In genomic region chr21:42974832-42975820, GRCh38 we compare ENCODE assay signal across 8 cellular contexts. TPM values are rescaled to one million over a fixed set of nuclear protein-coding genes. Genes with fewer than 3 reads are reported as not detected.
A peak's percentile ranks its signal among the peaks of the same experiment; 100 is the strongest.
DNase-seq lines count a peak whose midpoint lies in the region; ATAC-seq, FAIRE-seq and TF ChIP-seq lines count a peak whose summit lies in the region.

No MANE protein-coding gene starts in this region.

- peak overlapping the region; percentile 98 for H3K18ac ChIP-seq in H1 (ENCODE audit: extremely low read depth, low read length)

- H3K9ac ChIP-seq in BLaER1 treated with 17β-estradiol and CSF1 and Interleukin-3, amounts not matched to agents 10 nM and 100 nM = peak overlapping the region; percentile 89 to 97 (median 96)
- H3K9ac ChIP-seq in H1 (replicated peaks in 1 of 4; ENCODE audit: extremely low read depth in 1 of 4, low read depth in 3 of 4, low read length in 3 of 4) = peak overlapping the region; percentile 80 to 89 (median 85)

- H3K14ac ChIP-seq in H1 (ENCODE audit: insufficient read length) = no peak overlapping the region

- peak overlapping the region; percentile 74 for H3K56ac ChIP-seq in H1 (replicated peaks; ENCODE audit: insufficient read length, low read depth, low read length)

- H2BK12ac ChIP-seq in H1 (ENCODE audit: low read depth, low read length) = no peak overlapping the region; the same call in 1 of the 2 replicates

- H4K91ac ChIP-seq in H1 (replicated peaks; ENCODE audit: insufficient read length, low read length) = peak overlapping the region; percentile 96

- DNase-seq in GM19238 (ENCODE audit: insufficient read length, low spot score) = peak; percentile 76
- peak; percentile 38 for DNase-seq in NCI-H774 (lab: John Stamatoyannopoulos, UW)
- peak; percentile 46 to 53 for DNase-seq in activated CD8-positive, alpha-beta memory T cell treated with anti-CD3 and anti-CD28 coated beads for 4 hours (ENCODE audit: low read depth in 2 of 2)
- no peak for DNase-seq in H1 (ENCODE audit: low read depth in 1 of 2, low spot score in 2 of 2)
- peak; percentile 41 to 50 for DNase-seq in stimulated activated CD8-positive, alpha-beta memory T cell treated with anti-CD3 and anti-CD28 coated beads, Interleukin-2, amount 100 ng/mL, for 1 hour (ENCODE audit: low read depth in 2 of 2)

- H3K23me2 ChIP-seq in H1 (ENCODE audit: low read depth, low read length) = peaks cover 2% of the 10 kb centered on the region; the same call in 1 of the 2 replicates

- no peak for TF ChIP-seq EP300 in H1 (IDR thresholded peaks at IDR 0.05; ENCODE audit: borderline replicate concordance in 1 of 2, low read depth in 2 of 2, low read length in 2 of 2)

- peak overlapping the region; percentile 68 to 92 (median 84) for H3K4me3 ChIP-seq in BLaER1 treated with 17β-estradiol and CSF1 and Interleukin-3, amounts not matched to agents 10 nM and 100 nM
- H3K4me3 ChIP-seq in H1 (ENCODE audit: extremely low read depth in 1 of 4, insufficient read depth in 2 of 4, low read depth in 3 of 4, low read length in 4 of 4) (peak overlapping the region; percentile 78 to 90 (median 83)), mesodermal cell (ENCODE audit: extremely low read depth, insufficient read depth, low read length, poor library complexity, severe bottlenecking) (peak overlapping the region; percentile 72)

- no peak for TF ChIP-seq CTCF in H1 (IDR thresholded peaks at IDR 0.05; ENCODE audit: control extremely low read depth in 1 of 3, insufficient read depth in 1 of 3, low read depth in 1 of 3, low read length in 3 of 3)

- H3K27ac ChIP-seq in BLaER1 treated with 17β-estradiol and CSF1 and Interleukin-3, amounts not matched to agents 10 nM and 100 nM = peak overlapping the region; percentile 87 to 98 (median 94)
- H3K27ac ChIP-seq in H1 (ENCODE audit: low read depth, low read length) (peak overlapping the region; percentile 88), mesodermal cell (ENCODE audit: low read depth, low read length, severe bottlenecking) (peak overlapping the region; percentile 93)

- H2BK120ac ChIP-seq in H1 (replicated peaks; ENCODE audit: low read depth, low read length) = no peak overlapping the region

- peaks cover 0 to 29% (median 19%) of the 10 kb centered on the region in 11 experiments; a peak in 20 of 22 replicates for H3K9me3 ChIP-seq in BLaER1 treated with 17β-estradiol and CSF1 and Interleukin-3, amounts not matched to agents 10 nM and 100 nM (replicated peaks in 1 of 11)
- H3K9me3 ChIP-seq in H1 (ENCODE audit: insufficient read depth in 2 of 2, low read depth in 1 of 2, low read length in 1 of 2) (no peaks in the 10 kb centered on the region), mesodermal cell (ENCODE audit: control insufficient read depth, low read length) (peaks cover 15% of the 10 kb centered on the region)

- WGBS in H1 (ENCODE audit: extremely low coverage in 1 of 2, insufficient coverage in 1 of 2, insufficient read length in 1 of 2, insufficient replicate concordance in 2 of 2, low coverage in 1 of 2, low lambda C conversion rate in 2 of 2, missing lambda C conversion rate in 1 of 2), 2 experiments = 3% methylated on average over 39 of the region's 125 CpGs; no CpG with 5 or more reads in 1 of the 2 experiments
- 1% methylated on average over 52 to 72 of the region's 125 CpGs for WGBS in mesodermal cell (ENCODE audit: insufficient coverage in 2 of 2), 2 experiments

- no peak overlapping the region for H3K23ac ChIP-seq in H1 (ENCODE audit: insufficient read length)

- peak overlapping the region; percentile 95 for H2BK5ac ChIP-seq in H1 (ENCODE audit: low read depth, low read length)

- peak overlapping the region; percentile 93; the same call in 1 of the 2 replicates for H4K8ac ChIP-seq in H1 (ENCODE audit: extremely low read depth, insufficient read depth, low read length)

- no peaks in the 10 kb centered on the region for H3K27me3 ChIP-seq in BLaER1 treated with 17β-estradiol and CSF1 and Interleukin-3, amounts not matched to agents 10 nM and 100 nM
- H3K27me3 ChIP-seq in H1 (replicated peaks in 1 of 4; ENCODE audit: control insufficient read depth in 3 of 4, extremely low read depth in 1 of 4, insufficient read depth in 3 of 4, low read length in 3 of 4) = no peaks in the 10 kb centered on the region

- CTCF ChIA-PET in H1 (lab: Charles Lee; ENCODE audit: partially characterized antibody) = no interaction called here

- no peak; a peak in 1 of 4 replicates for TF ChIP-seq RAD21 in H1 (IDR thresholded peaks at IDR 0.05 in 1 of 2, conservative IDR thresholded peaks at IDR 0.05 in 1 of 2; ENCODE audit: low read depth in 2 of 2, low read length in 2 of 2)

- H3K4me2 ChIP-seq in BLaER1 treated with 17β-estradiol and CSF1 and Interleukin-3, amounts not matched to agents 10 nM and 100 nM = peak overlapping the region; percentile 84 to 98 (median 90)
- peak overlapping the region; percentile 74 to 94 for H3K4me2 ChIP-seq in H1 (ENCODE audit: insufficient read depth in 1 of 2, low read depth in 2 of 2, low read length in 2 of 2)

- no peak for FAIRE-seq in H1 (lab: Jason Lieb, UNC)

- peaks cover 6 to 35% (median 28%) of the 10 kb centered on the region in 11 experiments for H3K36me3 ChIP-seq in BLaER1 treated with 17β-estradiol and CSF1 and Interleukin-3, amounts not matched to agents 10 nM and 100 nM
- H3K36me3 ChIP-seq in H1 (ENCODE audit: control insufficient read depth in 2 of 4, insufficient read depth in 4 of 4, low read length in 3 of 4) = peaks cover 0 to 14% (median 0%) of the 10 kb centered on the region in 4 experiments; a peak in 2 of 8 replicates
- H3K36me3 ChIP-seq in mesodermal cell (ENCODE audit: control insufficient read depth, insufficient read depth, low read length) = peaks cover 34% of the 10 kb centered on the region

- H4K20me1 ChIP-seq in BLaER1 treated with 17β-estradiol and CSF1 and Interleukin-3, amounts not matched to agents 10 nM and 100 nM = peaks cover 0 to 19% (median 4%) of the 10 kb centered on the region in 11 experiments; a peak in 9 of 22 replicates
- H4K20me1 ChIP-seq in H1 (replicated peaks in 1 of 2; ENCODE audit: control insufficient read depth in 1 of 2, insufficient read depth in 2 of 2, low read length in 2 of 2) = no peaks in the 10 kb centered on the region

- no peak overlapping the region for H2BK15ac ChIP-seq in H1 (ENCODE audit: low read length)

- peak overlapping the region; percentile 98 for H3K4ac ChIP-seq in H1 (replicated peaks; ENCODE audit: insufficient read length, low read depth, low read length)

- peak; percentile 24 to 38; a peak in 2 of 3 replicates for TF ChIP-seq POLR2A in H1 (IDR thresholded peaks at IDR 0.05; ENCODE audit: control extremely low read depth in 1 of 2, low read depth in 2 of 2, low read length in 2 of 2)

- H3K4me1 ChIP-seq in BLaER1 treated with 17β-estradiol and CSF1 and Interleukin-3, amounts not matched to agents 10 nM and 100 nM = peaks cover 17 to 60% (median 25%) of the 10 kb centered on the region in 10 experiments
- peaks cover 8 to 30% (median 13%) of the 10 kb centered on the region in 4 experiments for H3K4me1 ChIP-seq in H1 (replicated peaks in 1 of 4; ENCODE audit: control insufficient read depth in 3 of 4, insufficient read depth in 4 of 4, low read length in 3 of 4)
- no peaks in the 10 kb centered on the region for H3K4me1 ChIP-seq in mesodermal cell (ENCODE audit: control insufficient read depth, insufficient read depth, low read length, poor library complexity, severe bottlenecking)

- no peak overlapping the region for H2AK5ac ChIP-seq in H1 (ENCODE audit: low read depth, low read length)

- H2BK20ac ChIP-seq in H1 (ENCODE audit: low read length) = no peak overlapping the region

- no peak overlapping the region for H2AFZ ChIP-seq in H1 (ENCODE audit: low read length)

- peak overlapping the region; percentile 78 for H4K5ac ChIP-seq in H1 (ENCODE audit: insufficient read length, low read depth, low read length)

- peak; percentile 28 for ATAC-seq in HG03354 (IDR thresholded peaks at IDR 0.05; ENCODE audit: poor library complexity, severe bottlenecking, unreplicated experiment)

- H3K79me1 ChIP-seq in H1 (ENCODE audit: low read depth, low read length) = peaks cover 2% of the 10 kb centered on the region; the same call in 1 of the 2 replicates

- peaks cover 0 to 48% of the 10 kb centered on the region in 2 experiments; a peak in 2 of 4 replicates for H3K79me2 ChIP-seq in H1 (ENCODE audit: control insufficient read depth in 1 of 2, insufficient read depth in 2 of 2, low read length in 2 of 2)

- POLR2A ChIA-PET in H1 (lab: Charles Lee; ENCODE audit: partially characterized antibody) = interaction anchor here (0.8 to 3.7 kb wide), 10 partner anchors 11 to 48 kb away, joined by 4 to 22 read pairs (median 4); no protein-coding TSS in a partner anchor

TF ChIP-seq in H1, 55 proteins besides CTCF, POLR2A, EP300 and RAD21 (continues in another document):
- no peak for TF ChIP-seq NRF1 (IDR thresholded peaks at IDR 0.05; ENCODE audit: low read depth, low read length)
- TF ChIP-seq CBX5 (IDR thresholded peaks at IDR 0.05; ENCODE audit: low read depth, low read length) = no peak
- peak; percentile 76 for TF ChIP-seq SAP30 (IDR thresholded peaks at IDR 0.05; ENCODE audit: insufficient read depth, insufficient replicate concordance, low read length)
- no peak for TF ChIP-seq POU5F1 (IDR thresholded peaks at IDR 0.05; ENCODE audit: low read depth, low read length)
- no peak for TF ChIP-seq CHD2 (IDR thresholded peaks at IDR 0.05; ENCODE audit: low read length)

RNA-seq across cellular contexts. Expression of gene PKNOX1, which starts 0.8 kb away (rescaled TPM):
- 31.3 and 31.9 TPM in 2 replicates for total RNA-seq in H1 (2021; fragmentation: NEBNext Ultra II Directional; extraction: Animal tissue kit (Norgen Biotek cat#: 25700))
- 20.4 and 30.7 TPM in 2 replicates for polyA plus RNA-seq in H1 (2011; rRNA removed)
- 36.3 TPM for polyA plus RNA-seq in H1 (2011; cell fraction: cytosol; rRNA removed)
- polyA plus RNA-seq in H1 (2011; cell fraction: nucleus; rRNA removed) = 27.8 TPM
- 15.7 to 22.7 TPM (median 18.7 TPM) in 4 replicates for polyA plus RNA-seq in H1 (2012, experiment 1 of 2)
- polyA plus RNA-seq in H1 (2012, experiment 2 of 2) = 5.0 TPM
- polyA plus RNA-seq in H1 (2013, experiment 1 of 2) = 10.9 TPM
- polyA plus RNA-seq in H1 (2013, experiment 2 of 2) = 9.7 TPM
- 56.6 and 90.5 TPM in 2 replicates for polyA minus RNA-seq in H1 (2011; rRNA and poly(A)+ RNA removed)
- 19.1 TPM for polyA minus RNA-seq in H1 (2011; cell fraction: cytosol; rRNA and poly(A)+ RNA removed)
- 56.2 TPM for polyA minus RNA-seq in H1 (2011; cell fraction: nucleus; rRNA and poly(A)+ RNA removed)
- 24.1 TPM for polyA plus RNA-seq in mesodermal cell (2013, experiment 1 of 2)
- 22.2 TPM for polyA plus RNA-seq in mesodermal cell (2013, experiment 2 of 2)

RNA-seq across cellular contexts. Expression of gene ERVH48-1, which starts 49.7 kb away (rescaled TPM):
- total RNA-seq in H1 (2021; fragmentation: NEBNext Ultra II Directional; extraction: Animal tissue kit (Norgen Biotek cat#: 25700)) = 14.9 and 17.7 TPM in 2 replicates
- polyA plus RNA-seq in H1 (2011; rRNA removed) = 4.0 and 4.2 TPM in 2 replicates
- polyA plus RNA-seq in H1 (2011; cell fraction: cytosol; rRNA removed) = 5.6 TPM
- polyA plus RNA-seq in H1 (2011; cell fraction: nucleus; rRNA removed) = 4.1 TPM
- 5.0 to 5.6 TPM (median 5.4 TPM) in 4 replicates for polyA plus RNA-seq in H1 (2012, experiment 1 of 2)
- 2.3 TPM for polyA plus RNA-seq in H1 (2012, experiment 2 of 2)
- polyA plus RNA-seq in H1 (2013, experiment 1 of 2) = 95.5 TPM
- 113 TPM for polyA plus RNA-seq in H1 (2013, experiment 2 of 2)
- polyA minus RNA-seq in H1 (2011; rRNA and poly(A)+ RNA removed) = 2.5 and 3.7 TPM in 2 replicates
- 2.5 TPM for polyA minus RNA-seq in H1 (2011; cell fraction: cytosol; rRNA and poly(A)+ RNA removed)
- polyA minus RNA-seq in H1 (2011; cell fraction: nucleus; rRNA and poly(A)+ RNA removed) = 1.2 TPM
- 34.9 TPM for polyA plus RNA-seq in mesodermal cell (2013, experiment 1 of 2)
- polyA plus RNA-seq in mesodermal cell (2013, experiment 2 of 2) = 42.0 TPM

Comparison
In these comparisons a context has a peak if more than half of its experiments do, and no peak if none do; other contexts are left out.
1. DNase-seq: peak in GM19238 (single experiment), NCI-H774 (single experiment), activated CD8-positive, alpha-beta memory T cell treated with anti-CD3 and anti-CD28 coated beads for 4 hours (2 of 2) and stimulated activated CD8-positive, alpha-beta memory T cell treated with anti-CD3 and anti-CD28 coated beads, Interleukin-2, amount 100 ng/mL, for 1 hour (2 of 2); none in H1 (0 of 2).
2. Peak in every context shown above with its lines, with median percentiles within 50 percentile points of each other: H3K27ac ChIP-seq and H3K4me3 ChIP-seq.